1 cellular context compared by ENCODE assay signal in genomic region chr17:1735834-1736347, GRCh38.
TF ChIP-seq lines count a peak whose summit lies in the region.

No MANE protein-coding gene starts in this region.

TF ChIP-seq in HepG2, 621 proteins besides CTCF, POLR2A, EP300 and RAD21 (continued from another document):
- TF ChIP-seq, protein P1, sequence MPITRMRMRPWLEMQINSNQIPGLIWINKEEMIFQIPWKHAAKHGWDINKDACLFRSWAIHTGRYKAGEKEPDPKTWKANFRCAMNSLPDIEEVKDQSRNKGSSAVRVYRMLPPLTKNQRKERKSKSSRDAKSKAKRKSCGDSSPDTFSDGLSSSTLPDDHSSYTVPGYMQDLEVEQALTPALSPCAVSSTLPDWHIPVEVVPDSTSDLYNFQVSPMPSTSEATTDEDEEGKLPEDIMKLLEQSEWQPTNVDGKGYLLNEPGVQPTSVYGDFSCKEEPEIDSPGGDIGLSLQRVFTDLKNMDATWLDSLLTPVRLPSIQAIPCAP (CRISPR knock-in tag; IDR thresholded peaks at IDR 0.05; ENCODE audit: low read depth) = 0 out of 2 replicates have a peak, but pooled peaks have one; percentile 31
- TF ChIP-seq, protein P2, sequence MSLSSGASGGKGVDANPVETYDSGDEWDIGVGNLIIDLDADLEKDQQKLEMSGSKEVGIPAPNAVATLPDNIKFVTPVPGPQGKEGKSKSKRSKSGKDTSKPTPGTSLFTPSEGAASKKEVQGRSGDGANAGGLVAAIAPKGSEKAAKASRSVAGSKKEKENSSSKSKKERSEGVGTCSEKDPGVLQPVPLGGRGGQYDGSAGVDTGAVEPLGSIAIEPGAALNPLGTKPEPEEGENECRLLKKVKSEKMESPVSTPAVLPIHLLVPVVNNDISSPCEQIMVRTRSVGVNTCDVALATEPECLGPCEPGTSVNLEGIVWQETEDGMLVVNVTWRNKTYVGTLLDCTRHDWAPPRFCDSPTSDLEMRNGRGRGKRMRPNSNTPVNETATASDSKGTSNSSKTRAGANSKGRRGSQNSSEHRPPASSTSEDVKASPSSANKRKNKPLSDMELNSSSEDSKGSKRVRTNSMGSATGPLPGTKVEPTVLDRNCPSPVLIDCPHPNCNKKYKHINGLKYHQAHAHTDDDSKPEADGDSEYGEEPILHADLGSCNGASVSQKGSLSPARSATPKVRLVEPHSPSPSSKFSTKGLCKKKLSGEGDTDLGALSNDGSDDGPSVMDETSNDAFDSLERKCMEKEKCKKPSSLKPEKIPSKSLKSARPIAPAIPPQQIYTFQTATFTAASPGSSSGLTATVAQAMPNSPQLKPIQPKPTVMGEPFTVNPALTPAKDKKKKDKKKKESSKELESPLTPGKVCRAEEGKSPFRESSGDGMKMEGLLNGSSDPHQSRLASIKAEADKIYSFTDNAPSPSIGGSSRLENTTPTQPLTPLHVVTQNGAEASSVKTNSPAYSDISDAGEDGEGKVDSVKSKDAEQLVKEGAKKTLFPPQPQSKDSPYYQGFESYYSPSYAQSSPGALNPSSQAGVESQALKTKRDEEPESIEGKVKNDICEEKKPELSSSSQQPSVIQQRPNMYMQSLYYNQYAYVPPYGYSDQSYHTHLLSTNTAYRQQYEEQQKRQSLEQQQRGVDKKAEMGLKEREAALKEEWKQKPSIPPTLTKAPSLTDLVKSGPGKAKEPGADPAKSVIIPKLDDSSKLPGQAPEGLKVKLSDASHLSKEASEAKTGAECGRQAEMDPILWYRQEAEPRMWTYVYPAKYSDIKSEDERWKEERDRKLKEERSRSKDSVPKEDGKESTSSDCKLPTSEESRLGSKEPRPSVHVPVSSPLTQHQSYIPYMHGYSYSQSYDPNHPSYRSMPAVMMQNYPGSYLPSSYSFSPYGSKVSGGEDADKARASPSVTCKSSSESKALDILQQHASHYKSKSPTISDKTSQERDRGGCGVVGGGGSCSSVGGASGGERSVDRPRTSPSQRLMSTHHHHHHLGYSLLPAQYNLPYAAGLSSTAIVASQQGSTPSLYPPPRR (CRISPR knock-in tag; IDR thresholded peaks at IDR 0.05; ENCODE audit: borderline replicate concordance) = no peak
- 0 out of 2 replicates have a peak, but pooled peaks have one; percentile 5 for TF ChIP-seq STAG1 (CRISPR knock-in tag; IDR thresholded peaks at IDR 0.05)
